In the genomic region with DNA sequence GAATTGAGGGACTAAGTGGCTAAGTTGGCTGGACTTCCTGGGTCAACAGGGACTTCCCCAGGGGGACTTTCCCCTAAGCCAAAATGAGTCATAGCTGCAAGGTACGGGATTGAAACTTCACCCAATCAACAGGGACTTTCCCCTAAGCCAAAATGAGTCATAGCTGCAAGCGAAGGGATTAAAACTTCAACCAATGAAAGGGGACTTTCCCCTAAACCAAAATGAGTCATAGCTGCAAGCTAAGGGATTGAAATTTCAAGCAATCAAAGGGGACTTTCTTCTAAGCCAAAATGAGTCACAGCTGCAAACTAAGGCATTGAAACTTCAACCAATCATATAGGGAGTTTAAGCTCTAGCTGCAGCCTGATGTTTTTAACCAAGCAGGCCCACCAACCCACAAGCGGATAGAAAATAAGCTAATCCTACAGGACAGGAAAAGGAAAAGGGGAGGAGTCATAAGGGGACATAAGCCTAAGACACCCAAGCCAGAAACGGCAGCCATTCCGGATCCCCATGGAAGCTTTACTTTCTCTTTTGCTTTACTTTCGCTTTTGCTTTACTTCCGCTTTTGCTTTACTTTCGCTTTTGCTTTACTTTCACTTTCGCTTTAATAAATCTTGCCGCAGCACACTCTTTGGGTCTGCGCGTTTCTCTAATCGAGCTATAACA, we compare ENCODE assay signal across 8 cellular contexts.
DNase-seq lines count a peak whose midpoint lies in the region; ATAC-seq and TF ChIP-seq lines count a peak whose summit lies in the region.

No MANE protein-coding gene starts in this region.

- peak overlapping the region; percentile 98 for H3K27ac Mint-ChIP-seq in activated T-cell treated with anti-CD3 and anti-CD28 coated beads, Interleukin-2, amount 50 U/mL, for 24 hours
- peak overlapping the region; percentile 92 for H3K27ac Mint-ChIP-seq in stimulated activated naive CD8-positive, alpha-beta T cell treated with anti-CD3 and anti-CD28 coated beads, Interleukin-15, Interleukin-2, amounts not matched to agents 100 ng/mL and 50 ng/mL, for 24 hours

- H3K4me3 Mint-ChIP-seq in activated T-cell treated with anti-CD3 and anti-CD28 coated beads, Interleukin-2, amount 50 U/mL, for 24 hours: peak overlapping the region; percentile 63
- peak overlapping the region; percentile 68 for H3K4me3 Mint-ChIP-seq in stimulated activated naive CD8-positive, alpha-beta T cell treated with anti-CD3 and anti-CD28 coated beads, Interleukin-15, Interleukin-2, amounts not matched to agents 100 ng/mL and 50 ng/mL, for 24 hours

- WGBS in liver: 66% methylated on average over 13 of the region's 13 CpGs

- ATAC-seq in GM18873 (IDR thresholded peaks at IDR 0.05; ENCODE audit: low FRiP score, unreplicated experiment): peak; percentile 90
- peak; percentile 84 for ATAC-seq in HG02885 (IDR thresholded peaks at IDR 0.05; ENCODE audit: poor library complexity, unreplicated experiment)

- H3K36me3 Mint-ChIP-seq in activated T-cell treated with anti-CD3 and anti-CD28 coated beads, Interleukin-2, amount 50 U/mL, for 24 hours (ENCODE audit: low read depth): peaks cover 16% of the 10 kb centered on the region
- no peaks in the 10 kb centered on the region for H3K36me3 Mint-ChIP-seq in stimulated activated naive CD8-positive, alpha-beta T cell treated with anti-CD3 and anti-CD28 coated beads, Interleukin-15, Interleukin-2, amounts not matched to agents 100 ng/mL and 50 ng/mL, for 24 hours (ENCODE audit: low read depth)

- peaks cover 29% of the 10 kb centered on the region for H3K9me3 Mint-ChIP-seq in activated T-cell treated with anti-CD3 and anti-CD28 coated beads, Interleukin-2, amount 50 U/mL, for 24 hours
- H3K9me3 Mint-ChIP-seq in stimulated activated naive CD8-positive, alpha-beta T cell treated with anti-CD3 and anti-CD28 coated beads, Interleukin-15, Interleukin-2, amounts not matched to agents 100 ng/mL and 50 ng/mL, for 24 hours: peaks cover 30% of the 10 kb centered on the region

- peak overlapping the region in 2 of 3 donors; percentile 5 to 22 for H3K4me3 ChIP-seq in liver (ENCODE audit: low read depth in 1 of 3, low read length in 3 of 3)

- TF ChIP-seq CTCF in liver (IDR thresholded peaks at IDR 0.05; ENCODE audit: low read depth, low read length, missing input control): no peak

- peak in 1 of 2 donors; percentile 37 for TF ChIP-seq RAD21 in liver (IDR thresholded peaks at IDR 0.05)

- peaks cover 0 to 5% (median 2%) of the 10 kb centered on the region in 4 donors for H3K4me1 ChIP-seq in liver (ENCODE audit: control insufficient read depth in 4 of 4, insufficient read depth in 4 of 4, low read length in 3 of 4)

- H3K27me3 Mint-ChIP-seq in activated T-cell treated with anti-CD3 and anti-CD28 coated beads, Interleukin-2, amount 50 U/mL, for 24 hours: no peaks in the 10 kb centered on the region
- H3K27me3 Mint-ChIP-seq in stimulated activated naive CD8-positive, alpha-beta T cell treated with anti-CD3 and anti-CD28 coated beads, Interleukin-15, Interleukin-2, amounts not matched to agents 100 ng/mL and 50 ng/mL, for 24 hours: no peaks in the 10 kb centered on the region

- peaks cover 0 to 3% (median 0%) of the 10 kb centered on the region in 4 donors for H3K9me3 ChIP-seq in liver (ENCODE audit: control insufficient read depth in 4 of 4, low read length in 3 of 4)

- no peaks in the 10 kb centered on the region for H3K27me3 ChIP-seq in liver (ENCODE audit: control insufficient read depth in 4 of 4, insufficient read depth in 4 of 4, low read length in 3 of 4)

- peaks cover 54% of the 10 kb centered on the region for H3K4me1 Mint-ChIP-seq in activated T-cell treated with anti-CD3 and anti-CD28 coated beads, Interleukin-2, amount 50 U/mL, for 24 hours (ENCODE audit: low read depth)
- H3K4me1 Mint-ChIP-seq in stimulated activated naive CD8-positive, alpha-beta T cell treated with anti-CD3 and anti-CD28 coated beads, Interleukin-15, Interleukin-2, amounts not matched to agents 100 ng/mL and 50 ng/mL, for 24 hours (ENCODE audit: low read depth): peaks cover 54% of the 10 kb centered on the region

- H3K9ac ChIP-seq in liver (ENCODE audit: low read depth in 1 of 2, low read length in 2 of 2): no peak overlapping the region

- DNase-seq in NCI-H460 (ENCODE audit: extremely low read depth, low read depth) (peak; percentile 11), Ammon's horn (ENCODE audit: low spot score) (no peak), NCI-H187 treated with DMSO at 0.1 percent for 48 hours (lab: John Stamatoyannopoulos, UW) (no peak)
- peak; percentile 67 for DNase-seq in activated T-cell treated with anti-CD3 and anti-CD28 coated beads, Interleukin-2, amount 50 U/mL, for 24 hours

- H3K27ac ChIP-seq in liver (ENCODE audit: low read depth in 1 of 2, low read length in 2 of 2): peak overlapping the region; percentile 68 to 71

- no peaks in the 10 kb centered on the region for H3K36me3 ChIP-seq in liver (ENCODE audit: control insufficient read depth in 4 of 4, insufficient read depth in 3 of 4, low read depth in 1 of 4, low read length in 3 of 4)

TF ChIP-seq in liver, 16 proteins besides CTCF, POLR2A, EP300 and RAD21:
- TF ChIP-seq EGR1 (IDR thresholded peaks at IDR 0.05; ENCODE audit: low read depth in 2 of 2) (no peak), MAX (IDR thresholded peaks at IDR 0.05) (no peak), REST (IDR thresholded peaks at IDR 0.05) (peak; percentile 50), HNF4G (IDR thresholded peaks at IDR 0.05) (no peak), FOXA1 (IDR thresholded peaks at IDR 0.05) (no peak), TAF1 (conservative IDR thresholded peaks at IDR 0.05) (no peak), NR2F2 (IDR thresholded peaks at IDR 0.05) (no peak), RXRA (IDR thresholded peaks at IDR 0.05) (peak in 1 of 2 donors; percentile 74), HNF4A (conservative IDR thresholded peaks at IDR 0.05) (peak; percentile 45 to 70), GABPA (IDR thresholded peaks at IDR 0.05 in 1 of 2, conservative IDR thresholded peaks at IDR 0.05 in 1 of 2) (peak in 1 of 2 donors; percentile 15), FOXA2 (IDR thresholded peaks at IDR 0.05) (peak; percentile 28), JUND (IDR thresholded peaks at IDR 0.05) (peak; percentile 97 to 100), YY1 (IDR thresholded peaks at IDR 0.05) (peak; percentile 43), SP1 (IDR thresholded peaks at IDR 0.05) (peak; percentile 46), ZBTB33 (IDR thresholded peaks at IDR 0.05) (no peak)
- TF ChIP-seq, protein P1, sequence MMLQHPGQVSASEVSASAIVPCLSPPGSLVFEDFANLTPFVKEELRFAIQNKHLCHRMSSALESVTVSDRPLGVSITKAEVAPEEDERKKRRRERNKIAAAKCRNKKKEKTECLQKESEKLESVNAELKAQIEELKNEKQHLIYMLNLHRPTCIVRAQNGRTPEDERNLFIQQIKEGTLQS (IDR thresholded peaks at IDR 0.05): peak; percentile 92

Comparison
In these comparisons a context has a peak if more than half of its experiments do, and no peak if none do; other contexts are left out.
1. DNase-seq: peak in NCI-H460 (single experiment) and activated T-cell treated with anti-CD3 and anti-CD28 coated beads, Interleukin-2, amount 50 U/mL, for 24 hours (single experiment); none in Ammon's horn (single experiment) and NCI-H187 treated with DMSO at 0.1 percent for 48 hours (single experiment).